Comparison of ENCODE assay signal across 9 cellular contexts in the genomic region with DNA sequence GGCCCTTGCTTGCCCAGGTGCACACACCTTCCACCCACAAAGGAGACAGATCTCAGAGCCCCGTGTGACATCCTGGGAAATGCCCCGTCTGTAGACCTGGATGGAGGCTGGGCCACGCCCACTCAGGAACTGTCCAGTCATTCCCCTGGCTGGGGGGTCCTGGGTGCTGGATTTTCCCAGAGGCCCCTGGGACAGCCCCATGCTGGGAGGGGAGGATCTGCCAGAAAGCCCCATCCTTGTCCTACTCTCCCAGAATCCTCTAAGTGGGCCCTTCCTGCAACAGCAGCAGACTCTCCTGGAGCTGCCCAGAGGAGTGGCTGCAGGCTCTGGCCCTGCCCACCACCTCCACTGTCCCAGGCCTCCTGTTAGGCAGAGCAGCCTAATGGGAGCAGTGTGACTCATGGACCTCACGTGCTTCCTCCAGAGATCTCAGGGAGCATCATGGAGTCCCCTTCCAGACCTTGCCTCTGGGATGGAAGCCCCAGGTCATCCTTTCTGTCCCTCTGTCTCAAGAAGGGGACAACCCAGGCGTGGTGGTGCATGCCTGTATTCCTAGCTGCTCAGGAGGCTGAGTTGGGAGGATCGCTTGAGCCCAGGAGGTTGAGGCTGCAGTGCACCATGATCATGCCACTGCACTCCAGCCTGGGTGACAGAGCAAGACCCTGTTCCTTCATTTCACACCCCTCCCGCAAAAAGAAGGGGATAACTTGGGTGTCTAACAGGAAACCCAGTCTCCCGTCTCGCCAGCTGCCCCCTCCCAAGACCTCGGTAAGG. TPM values are rescaled to one million over a fixed set of nuclear protein-coding genes. Genes with fewer than 3 reads are reported as not detected.
DNase-seq lines count a peak whose midpoint lies in the region; ATAC-seq, FAIRE-seq and TF ChIP-seq lines count a peak whose summit lies in the region.
"Had no signal": no experiment of that assay in that cellular context is flagged by ENCODE, and none has a peak within 500 bp of the region (broad histone marks: within the 10 kb centered on the region; RNA-seq: fewer than 3 reads in every experiment).

No MANE protein-coding gene starts in this region.

- H3K4me3 Mint-ChIP-seq in IgD-negative memory B cell (no peak overlapping the region), naive B cell (no peak overlapping the region)

- peaks cover 32% of the 10 kb centered on the region for H3K36me3 ChIP-seq in bronchial epithelial cell (ENCODE audit: control insufficient read depth, insufficient read depth, low read length)
- H3K36me3 ChIP-seq: ovary had no signal

- TF ChIP-seq CTCF in bronchial epithelial cell (IDR thresholded peaks at IDR 0.05; ENCODE audit: insufficient read depth, low read length, severe bottlenecking): no peak

- H3K27ac Mint-ChIP-seq in IgD-negative memory B cell: peak overlapping the region; percentile 50 to 78 (median 59)
- H3K27ac Mint-ChIP-seq in naive B cell: peak overlapping the region in 5 of 6 donors; percentile 14 to 82 (median 40)

- ATAC-seq in naive B cell (ENCODE audit: low read depth in 2 of 2) (peak in 1 of 2 donors; percentile 7), GM19035 (IDR thresholded peaks at IDR 0.05; ENCODE audit: unreplicated experiment) (no peak), HG03571 (IDR thresholded peaks at IDR 0.05; ENCODE audit: unreplicated experiment) (no peak), GM21717 (IDR thresholded peaks at IDR 0.05; ENCODE audit: unreplicated experiment) (no peak)

- no peak overlapping the region for H3K4me3 ChIP-seq in bronchial epithelial cell (ENCODE audit: low read depth, low read length)
- H3K4me3 ChIP-seq: ovary had no signal

- DNase-seq in COLO829 (ENCODE audit: low spot score) (peak; percentile 68), bronchial epithelial cell (ENCODE audit: low read depth) (peak; percentile 56), naive B cell (no peak), NCI-H146 treated with DMSO at 0.1 percent for 48 hours (lab: John Stamatoyannopoulos, UW; ENCODE audit: unreplicated experiment) (no peak)

- H3K27me3 Mint-ChIP-seq in IgD-negative memory B cell (no peaks in the 10 kb centered on the region), naive B cell (no peaks in the 10 kb centered on the region)

- H3K9me3 Mint-ChIP-seq in IgD-negative memory B cell: no peaks in the 10 kb centered on the region
- no peaks in the 10 kb centered on the region for H3K9me3 Mint-ChIP-seq in naive B cell

- H3K36me3 Mint-ChIP-seq in IgD-negative memory B cell: peaks cover 5% of the 10 kb centered on the region
- peaks cover 6 to 21% of the 10 kb centered on the region in 2 donors for H3K36me3 Mint-ChIP-seq in naive B cell

- H3K27me3 ChIP-seq in bronchial epithelial cell (ENCODE audit: control insufficient read depth, insufficient read depth, low read length): no peaks in the 10 kb centered on the region
- H3K27me3 ChIP-seq: ovary had no signal

- no peak for FAIRE-seq in bronchial epithelial cell (lab: Jason Lieb, UNC)

- H3K4me1 Mint-ChIP-seq in IgD-negative memory B cell: peaks cover 4 to 8% (median 6%) of the 10 kb centered on the region in 3 donors
- peaks cover 21 to 32% (median 28%) of the 10 kb centered on the region in 3 donors for H3K4me1 Mint-ChIP-seq in naive B cell

RNA-seq across cellular contexts. Expression of a gene that starts 51.7 kb away (rescaled TPM):
- polyA plus RNA-seq in IgD-negative memory B cell (46.7 TPM), naive B cell (ENCODE audit: low read depth in 6 of 6) (10 to 100 TPM in 5 of 6 donors, 1 to 10 TPM in 1; 7.1 to 47.1 (median 27.1) TPM)
- 12.8 and 17.1 TPM in 2 replicates for total RNA-seq in bronchial epithelial cell

RNA-seq across cellular contexts. Expression of a gene that starts 55.4 kb away (rescaled TPM):
- 29.0 TPM for polyA plus RNA-seq in IgD-negative memory B cell
- 55.5 and 121 TPM in 2 replicates for total RNA-seq in bronchial epithelial cell
- 10 to 100 TPM; 18.6 to 35.0 (median 33.2) TPM for polyA plus RNA-seq in naive B cell (ENCODE audit: low read depth in 6 of 6)

Comparison
In these comparisons a context has a peak if more than half of its experiments do, and no peak if none do; other contexts are left out.
1. DNase-seq: peak in COLO829 (single experiment) and bronchial epithelial cell (single experiment); none in naive B cell (single experiment) and NCI-H146 treated with DMSO at 0.1 percent for 48 hours (single experiment).